9 cellular contexts compared by ENCODE assay signal in the genomic region with DNA sequence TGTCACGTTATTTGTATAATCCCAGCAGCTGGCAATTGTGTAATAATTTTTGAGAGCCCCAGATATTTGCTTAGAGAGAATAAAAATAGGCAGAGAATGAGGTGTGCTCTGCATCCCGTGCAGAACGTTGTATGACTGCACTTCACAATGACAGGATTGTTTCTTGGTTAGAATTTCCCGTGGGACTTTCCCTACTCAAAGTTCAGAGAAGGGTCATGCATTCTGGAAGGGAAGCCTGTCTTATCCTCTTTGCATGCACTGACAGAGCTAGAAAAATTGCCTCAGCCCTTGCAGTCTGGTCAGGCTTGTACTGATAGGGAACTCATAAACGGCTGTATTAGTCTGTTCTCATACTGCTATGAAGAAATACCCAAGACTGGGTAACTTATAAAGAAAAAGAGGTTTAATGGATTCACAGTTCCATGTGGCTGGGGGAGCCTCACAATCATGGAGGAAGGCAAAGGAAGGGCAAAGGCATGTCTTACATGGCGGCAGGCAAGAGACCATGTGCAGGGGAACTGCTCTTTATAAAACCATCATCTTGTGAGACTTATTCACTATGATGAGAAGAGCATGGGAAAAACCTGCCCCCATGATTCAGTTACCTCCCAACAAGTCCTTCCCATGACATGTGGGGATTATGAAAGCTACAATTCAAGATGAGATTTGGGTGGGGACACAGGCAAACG. TPM values are rescaled to one million over a fixed set of nuclear protein-coding genes. Genes with fewer than 3 reads are reported as not detected.
DNase-seq lines count a peak whose midpoint lies in the region; ATAC-seq and FAIRE-seq lines count a peak whose summit lies in the region.
"Had no signal": no experiment of that assay in that cellular context is flagged by ENCODE, and none has a peak within 500 bp of the region (broad histone marks: within the 10 kb centered on the region; RNA-seq: fewer than 3 reads in every experiment).

No MANE protein-coding gene starts in this region.

- no peak overlapping the region for H3K4me3 ChIP-seq in small intestine (ENCODE audit: low read depth in 1 of 2, low read length in 2 of 2)

- H3K36me3 ChIP-seq in small intestine (ENCODE audit: control insufficient read depth in 2 of 2, insufficient read depth in 2 of 2, low read length in 2 of 2) = no peaks in the 10 kb centered on the region

- H3K4me1 ChIP-seq in small intestine (ENCODE audit: control insufficient read depth in 2 of 2, insufficient read depth in 1 of 2, low read depth in 1 of 2, low read length in 1 of 2) = no peaks in the 10 kb centered on the region

- ATAC-seq in GM19023 (IDR thresholded peaks at IDR 0.05; ENCODE audit: unreplicated experiment) = peak; percentile 90
- ATAC-seq in HG02938 (IDR thresholded peaks at IDR 0.05; ENCODE audit: unreplicated experiment) = peak; percentile 89

- H3K27me3 ChIP-seq in small intestine (ENCODE audit: control insufficient read depth in 2 of 2, insufficient read depth in 2 of 2, low read length in 2 of 2) = no peaks in the 10 kb centered on the region

- no peak for FAIRE-seq in small intestine (lab: Jason Lieb, UNC)

- peak; percentile 95 for DNase-seq in NCI-H748 (lab: John Stamatoyannopoulos, UW; ENCODE audit: unreplicated experiment)
- DNase-seq in mesenteric fat pad (ENCODE audit: low spot score) = peak; percentile 8
- DNase-seq in AML-193 (lab: John Stamatoyannopoulos, UW) = no peak
- no peak for DNase-seq in NCI-H1436 (lab: John Stamatoyannopoulos, UW)
- DNase-seq in H4 (ENCODE audit: low spot score) = no peak
- DNase-seq in small intestine = no peak

- no peak overlapping the region for H3K27ac ChIP-seq in small intestine (ENCODE audit: low read depth in 1 of 2, low read length in 1 of 2)

- WGBS in small intestine, 3 donors = 28 to 35% (median 29%) methylated on average over 7 of the region's 7 CpGs

- no peaks in the 10 kb centered on the region for H3K9me3 ChIP-seq in small intestine (ENCODE audit: control insufficient read depth, low read depth)

RNA-seq across cellular contexts. Expression of a gene that starts 16.5 kb away (rescaled TPM):
- 8.1 TPM for total RNA-seq in mesenteric fat pad
- 0.04 TPM in 1 of 2 replicates, not detected in the other for total RNA-seq in H4 (2014; rRNA removed; shearing (Covaris generic))
- polyA plus RNA-seq in small intestine = 1 to 10 TPM in 1 of 3 donors, not detected in 2; 2.0 TPM
- total RNA-seq: HT1080 had no signal

Comparison
In these comparisons a context has a peak if more than half of its experiments do, and no peak if none do; other contexts are left out.
1. DNase-seq: peak in NCI-H748 (single experiment) and mesenteric fat pad (single experiment); none in AML-193 (0 of 2), NCI-H1436 (single experiment), H4 (single experiment) and small intestine (single experiment).